In genomic region chr5:82312373-82312856, GRCh38 we compare ENCODE assay signal across 8 cellular contexts. TPM values are rescaled to one million over a fixed set of nuclear protein-coding genes. Genes with fewer than 3 reads are reported as not detected.
DNase-seq lines count a peak whose midpoint lies in the region; ATAC-seq and TF ChIP-seq lines count a peak whose summit lies in the region.

No MANE protein-coding gene starts in this region.

- POLR2A ChIA-PET in HEK293T (lab: Yijun Ruan, JAX): no interaction called here

- peak; percentile 93 for ATAC-seq in Right ventricle myocardium superior (ENCODE audit: poor library complexity)
- ATAC-seq in esophagus mucosa: no peak
- no peak for ATAC-seq in HG02938 (IDR thresholded peaks at IDR 0.05; ENCODE audit: unreplicated experiment)

- intact Hi-C loops in Right ventricle myocardium superior (cut with DNase I): loop anchor here (10.0 kb wide), 1 partner anchor 1252 kb away; no protein-coding TSS in a partner anchor

- DNase-seq in COR-L47 (lab: John Stamatoyannopoulos, UW): peak; percentile 55
- DNase-seq in HEK293T (ENCODE audit: extremely low spot score): peak; percentile 67
- peak; percentile 68 for DNase-seq in NCI-H748 treated with DMSO at 0.1 percent for 48 hours (lab: John Stamatoyannopoulos, UW)
- DNase-seq in activated naive CD4-positive, alpha-beta T cell treated with anti-CD3 and anti-CD28 coated beads, Interleukin-2, amount 50 U/mL, for 16 hours: peak; percentile 11
- peak; percentile 78 for DNase-seq in Right ventricle myocardium superior
- DNase-seq in renal cortical epithelial cell (ENCODE audit: low read depth): peak; percentile 63

- CTCF ChIA-PET in HEK293T (lab: Yijun Ruan, JAX): interaction anchor here (0.6 to 1.7 kb wide), 9 partner anchors 9 to 911 kb away, joined by 3 to 10 read pairs (median 3); no protein-coding TSS in a partner anchor

TF ChIP-seq in HEK293T, 16 proteins besides CTCF, POLR2A, EP300 and RAD21:
- TF ChIP-seq SP1 (IDR thresholded peaks at IDR 0.05): no peak
- no peak for TF ChIP-seq FOXM1 (IDR thresholded peaks at IDR 0.05; ENCODE audit: borderline replicate concordance)
- no peak for TF ChIP-seq ZNF384 (IDR thresholded peaks at IDR 0.05)
- no peak for TF ChIP-seq LEF1 (IDR thresholded peaks at IDR 0.05; ENCODE audit: borderline replicate concordance)

RNA-seq across cellular contexts. Expression of gene RPS23, which starts 34.3 kb away (rescaled TPM):
- 1,193 TPM for total RNA-seq in Right ventricle myocardium superior
- total RNA-seq in renal cortical epithelial cell: 1,931 and 2,383 TPM in 2 replicates
- total RNA-seq in esophagus mucosa: 1,616 TPM

Comparison
In these comparisons a context has a peak if more than half of its experiments do, and no peak if none do; other contexts are left out.
1. DNase-seq: peak in every context shown above with its lines; median percentile 78 in Right ventricle myocardium superior; 68 in NCI-H748 treated with DMSO at 0.1 percent for 48 hours; 67 in HEK293T; 63 in renal cortical epithelial cell; 55 in COR-L47; 11 in activated naive CD4-positive, alpha-beta T cell treated with anti-CD3 and anti-CD28 coated beads, Interleukin-2, amount 50 U/mL, for 16 hours.